8 cellular contexts compared by ENCODE assay signal in genomic region chr14:51652168-51653095, GRCh38. TPM values are rescaled to one million over a fixed set of nuclear protein-coding genes. Genes with fewer than 3 reads are reported as not detected.
A peak's percentile ranks its signal among the peaks of the same experiment; 100 is the strongest.
DNase-seq lines count a peak whose midpoint lies in the region; ATAC-seq and TF ChIP-seq lines count a peak whose summit lies in the region.

No MANE protein-coding gene starts in this region.

- peaks cover 25% of the 10 kb centered on the region for H3K4me1 Mint-ChIP-seq in activated T-helper 2 cell treated with anti-CD3 and anti-CD28 coated beads, Interferon-gamma antibody, Interleukin-2, Interleukin-4, amounts not matched to agents 10 μg/mL and 5 μg/mL and 100 μg/mL, durations not matched to agents 14 hours and 24 hours and 36 hours (ENCODE audit: low read depth)

- H3K9me3 Mint-ChIP-seq in activated T-helper 2 cell treated with anti-CD3 and anti-CD28 coated beads, Interferon-gamma antibody, Interleukin-2, Interleukin-4, amounts not matched to agents 10 μg/mL and 5 μg/mL and 100 μg/mL, durations not matched to agents 14 hours and 24 hours and 36 hours = no peaks in the 10 kb centered on the region

- TF ChIP-seq CTCF in GM12865 (IDR thresholded peaks at IDR 0.05; ENCODE audit: insufficient read depth, low read depth, low read length, missing control alignments) (no peak), omental fat pad (IDR thresholded peaks at IDR 0.05) (no peak)

- intact Hi-C loops in activated T-helper 2 cell treated with anti-CD3 and anti-CD28 coated beads, Interferon-gamma antibody, Interleukin-2, Interleukin-4, amounts not matched to agents 10 μg/mL and 5 μg/mL and 100 μg/mL, durations not matched to agents 14 hours and 24 hours and 36 hours (cut with micrococcal nuclease) = loop anchor here (2.0 to 10.0 kb wide), 8 partner anchors 24 to 900 kb away; partner anchors contain the start of genes GPR137C, TRIM9 and TXNDC16

- peak overlapping the region; percentile 82 for H3K27ac Mint-ChIP-seq in activated T-helper 2 cell treated with anti-CD3 and anti-CD28 coated beads, Interferon-gamma antibody, Interleukin-2, Interleukin-4, amounts not matched to agents 10 μg/mL and 5 μg/mL and 100 μg/mL, durations not matched to agents 14 hours and 24 hours and 36 hours

- in situ Hi-C loops in KBM-7 (cut with MboI; ENCODE audit: low pct_unique_long_range_greater_than_20kb, low sequenced_read_pairs) = no loop called here

- peak; percentile 45 for ATAC-seq in GM21717 (IDR thresholded peaks at IDR 0.05; ENCODE audit: unreplicated experiment)
- ATAC-seq in omental fat pad (ENCODE audit: low FRiP score) = peak; percentile 53

- DNase-seq in GM12865 (ENCODE audit: low read depth) (no peak), KBM-7 (peak; percentile 3), globus pallidus (ENCODE audit: low spot score) (peak; percentile 35), omental fat pad (ENCODE audit: low spot score) (no peak), SK-N-DZ (ENCODE audit: low spot score) (no peak), GOT3 (lab: John Stamatoyannopoulos, UW) (no peak)
- DNase-seq in activated T-helper 2 cell treated with anti-CD3 and anti-CD28 coated beads, Interferon-gamma antibody, Interleukin-2, Interleukin-4, amounts not matched to agents 10 μg/mL and 5 μg/mL and 100 μg/mL, durations not matched to agents 14 hours and 24 hours and 36 hours (ENCODE audit: low spot score) = no peak

- peaks cover 11% of the 10 kb centered on the region for H3K27me3 Mint-ChIP-seq in activated T-helper 2 cell treated with anti-CD3 and anti-CD28 coated beads, Interferon-gamma antibody, Interleukin-2, Interleukin-4, amounts not matched to agents 10 μg/mL and 5 μg/mL and 100 μg/mL, durations not matched to agents 14 hours and 24 hours and 36 hours (ENCODE audit: low read depth)

- peak overlapping the region; percentile 96 for H3K4me3 ChIP-seq in GM12865 (ENCODE audit: low read depth, low read length)

- peaks cover 3% of the 10 kb centered on the region for H3K36me3 Mint-ChIP-seq in activated T-helper 2 cell treated with anti-CD3 and anti-CD28 coated beads, Interferon-gamma antibody, Interleukin-2, Interleukin-4, amounts not matched to agents 10 μg/mL and 5 μg/mL and 100 μg/mL, durations not matched to agents 14 hours and 24 hours and 36 hours (ENCODE audit: low read depth)

- H3K4me3 Mint-ChIP-seq in activated T-helper 2 cell treated with anti-CD3 and anti-CD28 coated beads, Interferon-gamma antibody, Interleukin-2, Interleukin-4, amounts not matched to agents 10 μg/mL and 5 μg/mL and 100 μg/mL, durations not matched to agents 14 hours and 24 hours and 36 hours (ENCODE audit: low read depth) = peak overlapping the region; percentile 84

RNA-seq across cellular contexts. Expression of gene FRMD6, which starts 0.7 kb away (rescaled TPM):
- 11.6 and 17.8 TPM in 2 replicates for total RNA-seq in activated T-helper 2 cell treated with anti-CD3 and anti-CD28 coated beads, Interferon-gamma antibody, Interleukin-2, Interleukin-4, amounts not matched to agents 10 μg/mL and 5 μg/mL and 100 μg/mL, durations not matched to agents 14 hours and 24 hours and 36 hours
- total RNA-seq in omental fat pad = 10 to 100 TPM; 13.5 to 25.7 (median 19.3) TPM
- 8.4 and 16.4 TPM in 2 replicates for polyA plus RNA-seq in SK-N-DZ (2014; cell fraction: cytosol; rRNA removed)
- 8.9 and 9.4 TPM in 2 replicates for polyA plus RNA-seq in SK-N-DZ (2014; cell fraction: nucleus; rRNA removed)

Comparison
In these comparisons a context has a peak if more than half of its experiments do, and no peak if none do; other contexts are left out.
1. DNase-seq: peak in KBM-7 (single experiment) and globus pallidus (single experiment); none in GM12865 (single experiment), activated T-helper 2 cell treated with anti-CD3 and anti-CD28 coated beads, Interferon-gamma antibody, Interleukin-2, Interleukin-4, amounts not matched to agents 10 μg/mL and 5 μg/mL and 100 μg/mL, durations not matched to agents 14 hours and 24 hours and 36 hours (single experiment), omental fat pad (single experiment), SK-N-DZ (single experiment) and GOT3 (single experiment).